In the genomic region with DNA sequence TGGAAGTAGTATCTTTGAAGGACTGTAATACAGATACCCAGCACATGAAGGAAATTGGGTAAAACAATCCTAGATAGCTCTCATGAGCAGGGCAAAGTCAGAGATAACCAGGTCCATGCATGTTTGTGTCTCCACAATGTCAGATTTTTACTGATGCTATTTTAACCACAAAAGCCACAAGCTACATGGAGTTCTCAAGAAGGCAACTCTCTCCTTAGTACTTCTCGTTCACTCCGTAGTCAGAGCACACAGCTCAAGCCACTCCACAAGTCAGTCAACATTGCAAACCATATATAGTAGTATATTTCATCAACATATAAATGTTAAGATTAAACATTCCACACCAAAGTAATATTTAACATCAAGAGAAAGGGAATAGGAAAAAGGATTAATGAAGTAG, we compare ENCODE assay signal across 1 cellular context.
A peak's percentile ranks its signal among the peaks of the same experiment; 100 is the strongest.
TF ChIP-seq lines count a peak whose summit lies in the region.

No MANE protein-coding gene starts in this region.

TF ChIP-seq in K562, 482 proteins besides CTCF, POLR2A, EP300 and RAD21 (continued from another document and continues in another):
- TF ChIP-seq ZNF407 (IDR thresholded peaks at IDR 0.05; ENCODE audit: low read depth) (no peak), TEAD4 (IDR thresholded peaks at IDR 0.05; ENCODE audit: low read length) (peak; percentile 76), TEAD4 (CRISPR knock-in tag; IDR thresholded peaks at IDR 0.05; ENCODE audit: borderline replicate concordance) (no peak), JUND (IDR thresholded peaks at IDR 0.05; ENCODE audit: borderline replicate concordance, low read depth, low read length) (no peak; the same call in 1 of the 2 replicates), JUND (tag; IDR thresholded peaks at IDR 0.05; ENCODE audit: borderline replicate concordance, low read depth, low read length) (no peak; the same call in 2 of the 3 replicates), ZSCAN29 (IDR thresholded peaks at IDR 0.05) (no peak), SIN3B (IDR thresholded peaks at IDR 0.05; ENCODE audit: low read depth) (no peak), ESRRA (IDR thresholded peaks at IDR 0.05; ENCODE audit: borderline replicate concordance, low read depth) (peak; percentile 97; the same call in 1 of the 2 replicates), FUS (optimal IDR thresholded peaks at IDR 0.05; ENCODE audit: low read depth, low read length) (no peak), TGIF2 (CRISPR knock-in tag; IDR thresholded peaks at IDR 0.05) (no peak), KDM1A (IDR thresholded peaks at IDR 0.05) (peak; percentile 81 to 86), MEIS2 (IDR thresholded peaks at IDR 0.05; ENCODE audit: partially characterized antibody) (peak; percentile 48), ZNF511 (CRISPR knock-in tag; IDR thresholded peaks at IDR 0.05) (no peak), ZNF707 (CRISPR knock-in tag; conservative IDR thresholded peaks at IDR 0.05) (no peak), ZNF561 (CRISPR knock-in tag; conservative IDR thresholded peaks at IDR 0.05) (no peak), TAF1 (IDR thresholded peaks at IDR 0.05; ENCODE audit: control insufficient read depth, extremely low read depth, insufficient read depth, low read length, severe bottlenecking) (no peak), TCF7L2 (IDR thresholded peaks at IDR 0.05; ENCODE audit: low read depth, low read length) (no peak), NCOR1 (IDR thresholded peaks at IDR 0.05) (peak; percentile 27; the same call in 1 of the 2 replicates), MXI1 (IDR thresholded peaks at IDR 0.05; ENCODE audit: low read depth, low read length) (no peak), EP400 (IDR thresholded peaks at IDR 0.05) (no peak), SETDB1 (IDR thresholded peaks at IDR 0.05; ENCODE audit: low read length) (no peak), ETV1 (tag; conservative IDR thresholded peaks at IDR 0.05; ENCODE audit: low read depth) (no peak), SMAD3 (CRISPR knock-in tag; conservative IDR thresholded peaks at IDR 0.05) (no peak), MYBL2 (IDR thresholded peaks at IDR 0.05; ENCODE audit: low read depth) (no peak), MYBL2 (CRISPR knock-in tag; IDR thresholded peaks at IDR 0.05; ENCODE audit: borderline replicate concordance) (no peak), ZEB2 (IDR thresholded peaks at IDR 0.05) (no peak), GTF2A2 (tag; IDR thresholded peaks at IDR 0.05) (no peak), BDP1 (IDR thresholded peaks at IDR 0.05; ENCODE audit: insufficient read depth, insufficient read length) (no peak), ZNF764 (CRISPR knock-in tag; IDR thresholded peaks at IDR 0.05; ENCODE audit: low read depth) (no peak), ZFX (CRISPR knock-in tag; IDR thresholded peaks at IDR 0.05) (no peak), DDX20 (tag; IDR thresholded peaks at IDR 0.05; ENCODE audit: low read depth) (no peak), ETV6 (IDR thresholded peaks at IDR 0.05; ENCODE audit: borderline replicate concordance in 1 of 2, low read depth in 2 of 2, low read length in 1 of 2) (no peak), ETV6 (CRISPR knock-in tag; IDR thresholded peaks at IDR 0.05; ENCODE audit: borderline replicate concordance) (no peak), SOX6 (IDR thresholded peaks at IDR 0.05) (0 out of 2 replicates have a peak, but pooled peaks have one; percentile 7), MED1 (CRISPR knock-in tag; IDR thresholded peaks at IDR 0.05; ENCODE audit: borderline replicate concordance) (no peak), ZKSCAN8 (CRISPR knock-in tag; IDR thresholded peaks at IDR 0.05) (no peak), BHLHE40 (IDR thresholded peaks at IDR 0.05; ENCODE audit: low read length) (peak; percentile 52; the same call in 1 of the 2 replicates), PPARD (CRISPR knock-in tag; IDR thresholded peaks at IDR 0.05) (no peak), PML (IDR thresholded peaks at IDR 0.05; ENCODE audit: low read length) (0 out of 2 replicates have a peak, but pooled peaks have one; percentile 28), CC2D1A (IDR thresholded peaks at IDR 0.05) (no peak), NFE2 (IDR thresholded peaks at IDR 0.05; ENCODE audit: low read depth) (no peak), TBL1XR1 (IDR thresholded peaks at IDR 0.05; ENCODE audit: low read length in 2 of 2) (0 out of 4 replicates have a peak, but pooled peaks of 1 of the 2 experiments have one; percentile 9), NCOA2 (IDR thresholded peaks at IDR 0.05; ENCODE audit: partially characterized antibody in 2 of 2) (no peak), WHSC1 (IDR thresholded peaks at IDR 0.05; ENCODE audit: low read length) (no peak), FOXA1 (IDR thresholded peaks at IDR 0.05; ENCODE audit: borderline replicate concordance) (no peak), ZNF197 (CRISPR knock-in tag; IDR thresholded peaks at IDR 0.05; ENCODE audit: low read depth) (no peak), RBM25 (IDR thresholded peaks at IDR 0.05; ENCODE audit: low read depth, low read length, severe bottlenecking) (no peak), ZNF232 (CRISPR knock-in tag; IDR thresholded peaks at IDR 0.05) (no peak), CSDE1 (IDR thresholded peaks at IDR 0.05) (no peak)
- TF ChIP-seq, protein P1, sequence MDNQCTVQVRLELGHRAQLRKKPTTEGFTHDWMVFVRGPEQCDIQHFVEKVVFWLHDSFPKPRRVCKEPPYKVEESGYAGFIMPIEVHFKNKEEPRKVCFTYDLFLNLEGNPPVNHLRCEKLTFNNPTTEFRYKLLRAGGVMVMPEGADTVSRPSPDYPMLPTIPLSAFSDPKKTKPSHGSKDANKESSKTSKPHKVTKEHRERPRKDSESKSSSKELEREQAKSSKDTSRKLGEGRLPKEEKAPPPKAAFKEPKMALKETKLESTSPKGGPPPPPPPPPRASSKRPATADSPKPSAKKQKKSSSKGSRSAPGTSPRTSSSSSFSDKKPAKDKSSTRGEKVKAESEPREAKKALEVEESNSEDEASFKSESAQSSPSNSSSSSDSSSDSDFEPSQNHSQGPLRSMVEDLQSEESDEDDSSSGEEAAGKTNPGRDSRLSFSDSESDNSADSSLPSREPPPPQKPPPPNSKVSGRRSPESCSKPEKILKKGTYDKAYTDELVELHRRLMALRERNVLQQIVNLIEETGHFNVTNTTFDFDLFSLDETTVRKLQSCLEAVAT (IDR thresholded peaks at IDR 0.05) = peak in 1 of 2 experiments; percentile 95; a peak in 2 of 4 replicates
- TF ChIP-seq, protein P2, sequence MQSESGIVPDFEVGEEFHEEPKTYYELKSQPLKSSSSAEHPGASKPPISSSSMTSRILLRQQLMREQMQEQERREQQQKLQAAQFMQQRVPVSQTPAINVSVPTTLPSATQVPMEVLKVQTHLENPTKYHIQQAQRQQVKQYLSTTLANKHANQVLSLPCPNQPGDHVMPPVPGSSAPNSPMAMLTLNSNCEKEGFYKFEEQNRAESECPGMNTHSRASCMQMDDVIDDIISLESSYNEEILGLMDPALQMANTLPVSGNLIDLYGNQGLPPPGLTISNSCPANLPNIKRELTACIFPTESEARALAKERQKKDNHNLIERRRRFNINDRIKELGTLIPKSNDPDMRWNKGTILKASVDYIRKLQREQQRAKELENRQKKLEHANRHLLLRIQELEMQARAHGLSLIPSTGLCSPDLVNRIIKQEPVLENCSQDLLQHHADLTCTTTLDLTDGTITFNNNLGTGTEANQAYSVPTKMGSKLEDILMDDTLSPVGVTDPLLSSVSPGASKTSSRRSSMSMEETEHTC (IDR thresholded peaks at IDR 0.05) = no peak
- TF ChIP-seq, protein P3, sequence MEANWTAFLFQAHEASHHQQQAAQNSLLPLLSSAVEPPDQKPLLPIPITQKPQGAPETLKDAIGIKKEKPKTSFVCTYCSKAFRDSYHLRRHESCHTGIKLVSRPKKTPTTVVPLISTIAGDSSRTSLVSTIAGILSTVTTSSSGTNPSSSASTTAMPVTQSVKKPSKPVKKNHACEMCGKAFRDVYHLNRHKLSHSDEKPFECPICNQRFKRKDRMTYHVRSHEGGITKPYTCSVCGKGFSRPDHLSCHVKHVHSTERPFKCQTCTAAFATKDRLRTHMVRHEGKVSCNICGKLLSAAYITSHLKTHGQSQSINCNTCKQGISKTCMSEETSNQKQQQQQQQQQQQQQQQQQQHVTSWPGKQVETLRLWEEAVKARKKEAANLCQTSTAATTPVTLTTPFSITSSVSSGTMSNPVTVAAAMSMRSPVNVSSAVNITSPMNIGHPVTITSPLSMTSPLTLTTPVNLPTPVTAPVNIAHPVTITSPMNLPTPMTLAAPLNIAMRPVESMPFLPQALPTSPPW (CRISPR knock-in tag; IDR thresholded peaks at IDR 0.05) = no peak
